Comparison of ENCODE assay signal across 9 cellular contexts in genomic region chr18:48902023-48902855, GRCh38. TPM values are rescaled to one million over a fixed set of nuclear protein-coding genes. Genes with fewer than 3 reads are reported as not detected.
A peak's percentile ranks its signal among the peaks of the same experiment; 100 is the strongest.
DNase-seq lines count a peak whose midpoint lies in the region; ATAC-seq and TF ChIP-seq lines count a peak whose summit lies in the region.
"Had no signal": no experiment of that assay in that cellular context is flagged by ENCODE, and none has a peak within 500 bp of the region (broad histone marks: within the 10 kb centered on the region; RNA-seq: fewer than 3 reads in every experiment).

No MANE protein-coding gene starts in this region.

- no peak overlapping the region for H3K27ac Mint-ChIP-seq in type B pancreatic cell
- H3K27ac Mint-ChIP-seq in CD8-positive, alpha-beta memory T cell, result no peak overlapping the region

- peak overlapping the region; percentile 52 for H3K27ac ChIP-seq in caudate nucleus (ENCODE audit: low read depth, low read length)
- peak overlapping the region; percentile 80 for H3K27ac ChIP-seq in lower lobe of right lung
- no peak overlapping the region for H3K27ac ChIP-seq in effector memory CD4-positive, alpha-beta T cell (ENCODE audit: insufficient read depth, low read length, poor library complexity, severe bottlenecking)
- no peak overlapping the region for H3K27ac ChIP-seq in CD8-positive, alpha-beta memory T cell (ENCODE audit: low read depth, low read length)
- H3K27ac ChIP-seq: epithelial cell of prostate had no signal

- TF ChIP-seq CTCF in lower lobe of right lung (IDR thresholded peaks at IDR 0.05) (no peak), type B pancreatic cell (conservative IDR thresholded peaks at IDR 0.05) (no peak)

- CTCF ChIA-PET in CD8-positive, alpha-beta memory T cell (lab: Charles Lee), result no interaction called here

- intact Hi-C loops in lower lobe of right lung (cut with DNase I), result no loop called here

- no peak overlapping the region for H3K4me3 Mint-ChIP-seq in type B pancreatic cell
- no peak overlapping the region for H3K4me3 Mint-ChIP-seq in CD8-positive, alpha-beta memory T cell

- DNase-seq in DMS79 (lab: John Stamatoyannopoulos, UW) (peak; percentile 69), NCI-H2171 (lab: John Stamatoyannopoulos, UW) (peak; percentile 49), caudate nucleus (lab: John Stamatoyannopoulos, UW) (peak in 24 of 61 donors; percentile 22 to 80 (median 42)), lower lobe of right lung (peak; percentile 89), type B pancreatic cell (ENCODE audit: extremely low spot score, unreplicated experiment) (peak; percentile 86)
- DNase-seq in effector memory CD4-positive, alpha-beta T cell, result no peak
- DNase-seq in CD8-positive, alpha-beta memory T cell, result no peak

- ATAC-seq in lower lobe of right lung (peak; percentile 90 to 95), GM19452 (IDR thresholded peaks at IDR 0.05; ENCODE audit: unreplicated experiment) (no peak)

- H3K4me3 ChIP-seq in lower lobe of right lung, result no peak overlapping the region
- H3K4me3 ChIP-seq in effector memory CD4-positive, alpha-beta T cell (ENCODE audit: insufficient read depth, low read depth, low read length, poor library complexity, severe bottlenecking), result no peak overlapping the region
- H3K4me3 ChIP-seq in CD8-positive, alpha-beta memory T cell (ENCODE audit: low read length), result no peak overlapping the region

- H3K27me3 Mint-ChIP-seq in type B pancreatic cell, result no peaks in the 10 kb centered on the region
- peaks cover 0 to 4% of the 10 kb centered on the region in 2 donors for H3K27me3 Mint-ChIP-seq in CD8-positive, alpha-beta memory T cell

- no peaks in the 10 kb centered on the region for H3K4me1 Mint-ChIP-seq in type B pancreatic cell (ENCODE audit: unreplicated experiment)
- peaks cover 6 to 13% (median 13%) of the 10 kb centered on the region in 3 donors for H3K4me1 Mint-ChIP-seq in CD8-positive, alpha-beta memory T cell

- H3K36me3 ChIP-seq in lower lobe of right lung, result no peaks in the 10 kb centered on the region
- H3K36me3 ChIP-seq in effector memory CD4-positive, alpha-beta T cell (ENCODE audit: control insufficient read depth, insufficient read depth, low read length), result no peaks in the 10 kb centered on the region
- no peaks in the 10 kb centered on the region for H3K36me3 ChIP-seq in CD8-positive, alpha-beta memory T cell (ENCODE audit: insufficient read depth, low read length)

- no peaks in the 10 kb centered on the region for H3K9me3 ChIP-seq in lower lobe of right lung
- no peaks in the 10 kb centered on the region for H3K9me3 ChIP-seq in effector memory CD4-positive, alpha-beta T cell (ENCODE audit: control insufficient read depth, low read length)
- no peaks in the 10 kb centered on the region for H3K9me3 ChIP-seq in CD8-positive, alpha-beta memory T cell (ENCODE audit: low read length)

- peaks cover 9% of the 10 kb centered on the region for H3K9me3 Mint-ChIP-seq in type B pancreatic cell
- H3K9me3 Mint-ChIP-seq in CD8-positive, alpha-beta memory T cell, result peaks cover 2 to 11% (median 3%) of the 10 kb centered on the region in 5 donors

- no peaks in the 10 kb centered on the region for H3K27me3 ChIP-seq in lower lobe of right lung (ENCODE audit: low read depth)
- H3K27me3 ChIP-seq in effector memory CD4-positive, alpha-beta T cell (replicated peaks; ENCODE audit: control insufficient read depth, insufficient read depth, low read length, poor library complexity, severe bottlenecking), result no peaks in the 10 kb centered on the region
- H3K27me3 ChIP-seq in CD8-positive, alpha-beta memory T cell (ENCODE audit: insufficient read depth, low read length, poor library complexity, severe bottlenecking), result no peaks in the 10 kb centered on the region

- no peaks in the 10 kb centered on the region for H3K36me3 Mint-ChIP-seq in type B pancreatic cell
- H3K36me3 Mint-ChIP-seq in CD8-positive, alpha-beta memory T cell, result peaks cover 0 to 8% (median 0%) of the 10 kb centered on the region in 3 donors

- POLR2A ChIA-PET in CD8-positive, alpha-beta memory T cell (lab: Charles Lee), result no interaction called here

- peaks cover 38% of the 10 kb centered on the region for H3K4me1 ChIP-seq in lower lobe of right lung
- H3K4me1 ChIP-seq in effector memory CD4-positive, alpha-beta T cell (ENCODE audit: control insufficient read depth, insufficient read depth, low read length, poor library complexity, severe bottlenecking), result no peaks in the 10 kb centered on the region
- no peaks in the 10 kb centered on the region for H3K4me1 ChIP-seq in CD8-positive, alpha-beta memory T cell (ENCODE audit: insufficient read depth, low read length)

RNA-seq across cellular contexts. Expression of gene SMAD7, which starts 48.5 kb away (rescaled TPM):
- total RNA-seq in lower lobe of right lung (63.4 TPM), type B pancreatic cell (ENCODE audit: low replicate concordance) (17.8 and 30.9 TPM in 2 replicates)
- 10 to 100 TPM; 23.3 TPM for total RNA-seq in CD8-positive, alpha-beta memory T cell
- 7.0 TPM for polyA plus RNA-seq in CD8-positive, alpha-beta memory T cell

Comparison
In these comparisons a context has a peak if more than half of its experiments do, and no peak if none do; other contexts are left out.
1. DNase-seq: peak in DMS79 (single experiment), NCI-H2171 (single experiment), lower lobe of right lung (single experiment) and type B pancreatic cell (single experiment); none in effector memory CD4-positive, alpha-beta T cell (0 of 3) and CD8-positive, alpha-beta memory T cell (0 of 5).
2. H3K27ac ChIP-seq: peak in caudate nucleus (single experiment) and lower lobe of right lung (single experiment); none in effector memory CD4-positive, alpha-beta T cell (single experiment) and CD8-positive, alpha-beta memory T cell (single experiment).